31 cellular contexts compared by ENCODE assay signal in the genomic region with DNA sequence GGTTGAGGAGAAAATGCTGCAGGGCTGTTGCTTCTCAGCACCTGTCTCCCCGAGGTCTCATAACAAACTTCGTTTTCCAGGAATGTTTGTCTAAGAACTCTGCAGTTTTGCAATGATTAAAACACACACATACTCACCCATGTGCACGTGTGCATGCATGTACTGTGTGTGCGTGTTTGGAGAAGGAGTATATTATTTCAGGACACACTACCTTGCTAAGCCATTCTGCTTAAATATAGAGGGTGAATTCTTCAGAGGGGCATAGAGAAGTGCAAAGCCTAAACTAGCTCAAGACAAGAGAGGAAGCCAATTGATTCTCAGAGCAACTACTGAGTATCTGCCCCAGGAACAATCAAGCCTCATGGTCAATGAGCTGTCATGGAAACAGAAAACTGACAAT.
"Had no signal": no experiment of that assay in that cellular context is flagged by ENCODE, and none has a peak within 500 bp of the region (broad histone marks: within the 10 kb centered on the region; RNA-seq: fewer than 3 reads in every experiment).

No MANE protein-coding gene starts in this region.

- H3K4me3 Mint-ChIP-seq: naive thymus-derived CD4-positive, alpha-beta T cell; natural killer cell; nephron; neural progenitor cell; stimulated activated naive B cell treated with anti-CD40 and anti-IgM and Interleukin-4, amounts not matched to agents 10 μg/mL and 1 μg/mL and 100 μg/mL, for 72 hours; stimulated activated naive CD8-positive, alpha-beta T cell treated with anti-CD3 and anti-CD28 coated beads, Interleukin-15, Interleukin-2, amounts not matched to agents 100 ng/mL and 50 ng/mL, for 24 hours had no signal

- H3K9me3 Mint-ChIP-seq: natural killer cell; nephron; neural progenitor cell; stimulated activated naive B cell treated with anti-CD40 and anti-IgM and Interleukin-4, amounts not matched to agents 10 μg/mL and 1 μg/mL and 100 μg/mL, for 72 hours; stimulated activated naive CD8-positive, alpha-beta T cell treated with anti-CD3 and anti-CD28 coated beads, Interleukin-15, Interleukin-2, amounts not matched to agents 100 ng/mL and 50 ng/mL, for 24 hours had no signal

- FAIRE-seq: urothelium cell line had no signal

- H3K27me3 Mint-ChIP-seq: stimulated activated naive CD8-positive, alpha-beta T cell treated with anti-CD3 and anti-CD28 coated beads, Interleukin-15, Interleukin-2, amounts not matched to agents 100 ng/mL and 50 ng/mL, for 24 hours had no signal

- H3K4me3 ChIP-seq: neural progenitor cell, ovary, psoas muscle, skin epidermis, smooth muscle cell, spleen, stomach, thoracic aorta, thyroid gland, tibial nerve, upper lobe of left lung, vagina had no signal

- H3K36me3 ChIP-seq: neural progenitor cell, ovary, spleen, stomach, thoracic aorta, thyroid gland, tibial nerve, upper lobe of left lung, vagina had no signal

- H3K9ac ChIP-seq: neural progenitor cell, parathyroid adenoma had no signal

- H2AFZ ChIP-seq: neural progenitor cell, parathyroid adenoma had no signal

- H3K4me1 Mint-ChIP-seq: natural killer cell had no signal

- H3K4me1 ChIP-seq: neural progenitor cell, parathyroid adenoma, psoas muscle, spleen, stomach, thyroid gland, tibial nerve, upper lobe of left lung, vagina had no signal

- H3K9me3 ChIP-seq: ovary, psoas muscle, spleen, stomach, thoracic aorta, thyroid gland, tibial nerve, upper lobe of left lung, vagina had no signal

- H3K79me2 ChIP-seq: parathyroid adenoma had no signal

- H3K4me2 ChIP-seq: neural progenitor cell, smooth muscle cell had no signal

- H3K36me3 Mint-ChIP-seq: naive thymus-derived CD4-positive, alpha-beta T cell; natural killer cell; neural progenitor cell; stimulated activated naive B cell treated with anti-CD40 and anti-IgM and Interleukin-4, amounts not matched to agents 10 μg/mL and 1 μg/mL and 100 μg/mL, for 72 hours had no signal

- ATAC-seq: naive thymus-derived CD4-positive, alpha-beta T cell; natural killer cell; psoas muscle; right cardiac atrium; sciatic nerve; stimulated activated naive B cell treated with anti-CD40 and anti-IgM and Interleukin-4, amounts not matched to agents 10 μg/mL and 1 μg/mL and 100 μg/mL, for 72 hours had no signal

- H3K27me3 ChIP-seq: neural progenitor cell, ovary, spleen, stomach, thyroid gland, tibial nerve, upper lobe of left lung, vagina had no signal

- H3K27ac Mint-ChIP-seq: naive thymus-derived CD4-positive, alpha-beta T cell; natural killer cell; nephron; neural progenitor cell; progenitor cell of endocrine pancreas; stimulated activated naive B cell treated with anti-CD40 and anti-IgM and Interleukin-4, amounts not matched to agents 10 μg/mL and 1 μg/mL and 100 μg/mL, for 72 hours; stimulated activated naive CD8-positive, alpha-beta T cell treated with anti-CD3 and anti-CD28 coated beads, Interleukin-15, Interleukin-2, amounts not matched to agents 100 ng/mL and 50 ng/mL, for 24 hours had no signal

- DNase-seq: naive thymus-derived CD4-positive, alpha-beta T cell; natural killer cell; occipital lobe; ovary; posterior cingulate gyrus; psoas muscle; right cardiac atrium; spleen; stimulated activated CD4-positive, alpha-beta T cell treated with anti-CD3 and anti-CD28 coated beads, Interleukin-12 subunit alpha, Interleukin-12 subunit beta, amount 100 ng/mL, for 4 hours; stimulated activated CD4-positive, alpha-beta T cell treated with anti-CD3 and anti-CD28 coated beads, Interleukin-1b, Interleukin-23, amount 100 ng/mL, for 48 hours; stimulated activated CD4-positive, alpha-beta T cell treated with anti-CD3 and anti-CD28 coated beads, Interleukin-4, amount 100 ng/mL, for 1 hour; stimulated activated CD4-positive, alpha-beta T cell treated with anti-CD3 and anti-CD28 coated beads, Interleukin-4, amount 100 ng/mL, for 4 hours; stimulated activated CD8-positive, alpha-beta memory T cell treated with anti-CD3 and anti-CD28 coated beads, Interleukin-4, amount 100 ng/mL, for 48 hours; stimulated activated naive B cell treated with anti-CD40 and anti-IgM and Interleukin-4, amounts not matched to agents 10 μg/mL and 1 μg/mL and 100 μg/mL, for 72 hours; stimulated activated naive CD4-positive, alpha-beta T cell treated with Interleukin-2 at 50 U/mL for 16 hours; stomach; thyroid gland; trophoblast cell had no signal

- H3K27ac ChIP-seq: neural progenitor cell, ovary, parathyroid adenoma, psoas muscle, skin epidermis, spleen, stomach, thoracic aorta, thyroid gland, tibial nerve, upper lobe of left lung, vagina had no signal
